1 cellular context compared by ENCODE assay signal in genomic region chr11:35304900-35305299, GRCh38.
TF ChIP-seq lines count a peak whose summit lies in the region.

No MANE protein-coding gene starts in this region.

TF ChIP-seq in GM12878, 131 proteins besides CTCF, POLR2A, EP300 and RAD21 (continued from another document):
- TF ChIP-seq SKIL (IDR thresholded peaks at IDR 0.05; ENCODE audit: low read depth, poor library complexity, severe bottlenecking) (no peak), ZNF217 (IDR thresholded peaks at IDR 0.05) (no peak), EGR1 (IDR thresholded peaks at IDR 0.05; ENCODE audit: borderline replicate concordance in 1 of 2, low read depth in 2 of 2, low read length in 2 of 2) (no peak), ZNF207 (IDR thresholded peaks at IDR 0.05; ENCODE audit: borderline replicate concordance) (no peak), WRNIP1 (IDR thresholded peaks at IDR 0.05; ENCODE audit: borderline replicate concordance, low read depth, low read length) (no peak), NBN (IDR thresholded peaks at IDR 0.05) (no peak)
